8 cellular contexts compared by ENCODE assay signal in genomic region chr22:39519681-39520053, GRCh38. TPM values are rescaled to one million over a fixed set of nuclear protein-coding genes. Genes with fewer than 3 reads are reported as not detected.
DNase-seq lines count a peak whose midpoint lies in the region; ATAC-seq and TF ChIP-seq lines count a peak whose summit lies in the region.

No MANE protein-coding gene starts in this region.

- no peaks in the 10 kb centered on the region for H3K27me3 Mint-ChIP-seq in central memory CD8-positive, alpha-beta T cell

- H3K36me3 Mint-ChIP-seq in central memory CD8-positive, alpha-beta T cell (ENCODE audit: insufficient read depth), result peaks cover 59% of the 10 kb centered on the region

- no peaks in the 10 kb centered on the region for H3K9me3 ChIP-seq in OCI-LY1 (ENCODE audit: low read length)

- H3K9me2 ChIP-seq in OCI-LY1 (ENCODE audit: low read depth, low read length), result no peaks in the 10 kb centered on the region

- no peaks in the 10 kb centered on the region for H3K9me3 Mint-ChIP-seq in central memory CD8-positive, alpha-beta T cell

- DNase-seq in activated gamma-delta T cell treated with Interleukin-2 at 50 U/mL for 16 hours (peak; percentile 31), activated gamma-delta T cell (lab: John Stamatoyannopoulos, UW) (no peak), left lobe of liver (ENCODE audit: low spot score) (no peak), superior temporal gyrus (ENCODE audit: extremely low spot score) (peak; percentile 58), DMS153 treated with DMSO at 0.1 percent for 48 hours (lab: John Stamatoyannopoulos, UW; ENCODE audit: unreplicated experiment) (no peak)
- no peak for DNase-seq in central memory CD8-positive, alpha-beta T cell (ENCODE audit: low spot score in 2 of 2)

- H3K27ac ChIP-seq in OCI-LY1 (ENCODE audit: low read depth, low read length, poor library complexity, severe bottlenecking), result peak overlapping the region; percentile 74

- H3K4me1 ChIP-seq in OCI-LY1 (ENCODE audit: insufficient read depth, low read length, severe bottlenecking), result peaks cover 41% of the 10 kb centered on the region

- H2AFZ ChIP-seq in OCI-LY1 (ENCODE audit: low read length), result no peak overlapping the region

- ATAC-seq in HG02642 (IDR thresholded peaks at IDR 0.05; ENCODE audit: poor library complexity, unreplicated experiment) (peak; percentile 21), left lobe of liver (peak; percentile 63)
- peak; percentile 4 for ATAC-seq in central memory CD8-positive, alpha-beta T cell (replicated peaks; ENCODE audit: extremely low read depth, poor library complexity, severe bottlenecking)

- peak overlapping the region; percentile 98 for H3K27ac Mint-ChIP-seq in central memory CD8-positive, alpha-beta T cell (ENCODE audit: low read depth)

- H3K79me2 ChIP-seq in OCI-LY1 (ENCODE audit: insufficient read depth, low read length), result peaks cover 14% of the 10 kb centered on the region

- TF ChIP-seq CTCF in OCI-LY1 (IDR thresholded peaks at IDR 0.05; ENCODE audit: low read length), result peak; percentile 49

- H3F3A ChIP-seq in OCI-LY1 (ENCODE audit: insufficient read depth, low read length), result peaks cover 14% of the 10 kb centered on the region

- H3K36me3 ChIP-seq in OCI-LY1 (ENCODE audit: insufficient read depth, low read length), result peaks cover 75% of the 10 kb centered on the region

- H4K20me1 ChIP-seq in OCI-LY1 (ENCODE audit: insufficient read depth, low read length), result no peaks in the 10 kb centered on the region

- peak overlapping the region; percentile 89 for H3K9ac ChIP-seq in OCI-LY1 (ENCODE audit: low read length)

- H3K4me3 ChIP-seq in OCI-LY1 (ENCODE audit: low read depth, low read length, poor library complexity, severe bottlenecking), result peak overlapping the region; percentile 95

- no peaks in the 10 kb centered on the region for H3K27me3 ChIP-seq in OCI-LY1 (ENCODE audit: insufficient read depth, low read length)

- peaks cover 32% of the 10 kb centered on the region for H3K4me1 Mint-ChIP-seq in central memory CD8-positive, alpha-beta T cell

- peak overlapping the region; percentile 90 for H3K4me3 Mint-ChIP-seq in central memory CD8-positive, alpha-beta T cell

- peak overlapping the region; percentile 88 for H3K4me2 ChIP-seq in OCI-LY1 (ENCODE audit: low read length)

RNA-seq across cellular contexts. Expression of gene ATF4, which starts 0.7 kb away (rescaled TPM):
- 134 TPM for total RNA-seq in left lobe of liver

RNA-seq across cellular contexts. Expression of gene RPS19BP1, which starts 12.9 kb away (rescaled TPM):
- total RNA-seq in left lobe of liver, result 50.1 TPM

RNA-seq across cellular contexts. Expression of gene MIEF1, which starts 17.6 kb away (rescaled TPM):
- 26.1 TPM for total RNA-seq in left lobe of liver

RNA-seq across cellular contexts. Expression of gene CACNA1I, which starts 50.9 kb away (rescaled TPM):
- 0.05 TPM for total RNA-seq in left lobe of liver

Comparison
In these comparisons a context has a peak if more than half of its experiments do, and no peak if none do; other contexts are left out.
1. DNase-seq: peak in activated gamma-delta T cell treated with Interleukin-2 at 50 U/mL for 16 hours (single experiment) and superior temporal gyrus (single experiment); none in activated gamma-delta T cell (single experiment), central memory CD8-positive, alpha-beta T cell (0 of 2), left lobe of liver (single experiment) and DMS153 treated with DMSO at 0.1 percent for 48 hours (single experiment).
2. ATAC-seq: peak in every context shown above with its lines; median percentile 63 in left lobe of liver; 21 in HG02642; 4 in central memory CD8-positive, alpha-beta T cell.